ENCODE assay signal across 9 cellular contexts in genomic region chr21:32712043-32712442, GRCh38. TPM values are rescaled to one million over a fixed set of nuclear protein-coding genes. Genes with fewer than 3 reads are reported as not detected.
A peak's percentile ranks its signal among the peaks of the same experiment; 100 is the strongest.
DNase-seq lines count a peak whose midpoint lies in the region; ATAC-seq and TF ChIP-seq lines count a peak whose summit lies in the region.
"Had no signal": no experiment of that assay in that cellular context is flagged by ENCODE, and none has a peak within 500 bp of the region (broad histone marks: within the 10 kb centered on the region; RNA-seq: fewer than 3 reads in every experiment).

No MANE protein-coding gene starts in this region.

- H2BK12ac ChIP-seq in mesenchymal stem cell (ENCODE audit: low read length in 2 of 2): no peak overlapping the region

- H2BK120ac ChIP-seq in mesenchymal stem cell (ENCODE audit: low read depth, low read length): no peak overlapping the region

- no peak for TF ChIP-seq POLR2A in tibial nerve (IDR thresholded peaks at IDR 0.05)

- DNase-seq in GM06990 (ENCODE audit: extremely low read depth, insufficient read length) (peak; percentile 69), Calu3 (no peak), tibial nerve (ENCODE audit: low spot score in 2 of 2) (no peak), mesenchymal stem cell (no peak)
- no peak for DNase-seq in activated CD8-positive, alpha-beta memory T cell treated with anti-CD3 and anti-CD28 coated beads, Interleukin-2, amount 50 U/mL, for 4 hours
- DNase-seq: NCI-H1105 treated with DMSO at 0.1 percent for 48 hours had no signal

- H4K91ac ChIP-seq in mesenchymal stem cell (ENCODE audit: low read length): no peak overlapping the region

- H3K23ac ChIP-seq in mesenchymal stem cell (ENCODE audit: low read length in 2 of 2): no peak overlapping the region

- intact Hi-C loops in Calu3 (cut with micrococcal nuclease; ENCODE audit: unreplicated experiment): no loop called here

- no peak overlapping the region for H3K18ac ChIP-seq in mesenchymal stem cell (ENCODE audit: low read depth in 1 of 2, low read length in 2 of 2)

- peaks cover 25% of the 10 kb centered on the region for H3K4me1 Mint-ChIP-seq in T-helper 1 cell treated with Interleukin-12 subunit alpha and Interleukin-12 subunit beta and Interleukin-4 antibody, amounts not matched to agents 30 μg/mL and 1 μg/mL, for 36 hours (ENCODE audit: low read depth)
- no peaks in the 10 kb centered on the region for H3K4me1 Mint-ChIP-seq in Calu3 (ENCODE audit: low read depth, unreplicated experiment)

- H3K27ac Mint-ChIP-seq in T-helper 1 cell treated with Interleukin-12 subunit alpha and Interleukin-12 subunit beta and Interleukin-4 antibody, amounts not matched to agents 30 μg/mL and 1 μg/mL, for 36 hours: peak overlapping the region; percentile 26
- H3K27ac Mint-ChIP-seq in Calu3 (ENCODE audit: unreplicated experiment): no peak overlapping the region

- no peaks in the 10 kb centered on the region for H3K9me3 Mint-ChIP-seq in T-helper 1 cell treated with Interleukin-12 subunit alpha and Interleukin-12 subunit beta and Interleukin-4 antibody, amounts not matched to agents 30 μg/mL and 1 μg/mL, for 36 hours
- H3K9me3 Mint-ChIP-seq in Calu3 (ENCODE audit: low read depth, unreplicated experiment): no peaks in the 10 kb centered on the region

- no peak overlapping the region for H2BK15ac ChIP-seq in mesenchymal stem cell (ENCODE audit: low read depth, poor library complexity, severe bottlenecking)

- H3K4ac ChIP-seq in mesenchymal stem cell (ENCODE audit: low read depth in 1 of 2, low read length in 2 of 2): no peak overlapping the region

- no peak overlapping the region for H2AK5ac ChIP-seq in mesenchymal stem cell (ENCODE audit: low read length, severe bottlenecking)

- H3K36me3 Mint-ChIP-seq in T-helper 1 cell treated with Interleukin-12 subunit alpha and Interleukin-12 subunit beta and Interleukin-4 antibody, amounts not matched to agents 30 μg/mL and 1 μg/mL, for 36 hours (ENCODE audit: low read depth): peaks cover 13% of the 10 kb centered on the region
- H3K36me3 Mint-ChIP-seq in Calu3 (ENCODE audit: insufficient read depth, unreplicated experiment): no peaks in the 10 kb centered on the region

- H3K14ac ChIP-seq in mesenchymal stem cell (ENCODE audit: low read length in 2 of 2): no peak overlapping the region

- CTCF ChIA-PET in Calu3 (lab: Charles Lee): no interaction called here

- H3K4me3 ChIP-seq in GM06990 (replicated peaks; ENCODE audit: low read depth, low read length) (no peak overlapping the region), tibial nerve (no peak overlapping the region), mesenchymal stem cell (ENCODE audit: insufficient read depth in 1 of 2, low read depth in 1 of 2, low read length in 2 of 2) (no peak overlapping the region)

- no peaks in the 10 kb centered on the region for H3K27me3 Mint-ChIP-seq in T-helper 1 cell treated with Interleukin-12 subunit alpha and Interleukin-12 subunit beta and Interleukin-4 antibody, amounts not matched to agents 30 μg/mL and 1 μg/mL, for 36 hours (ENCODE audit: low read depth)
- no peaks in the 10 kb centered on the region for H3K27me3 Mint-ChIP-seq in Calu3 (ENCODE audit: unreplicated experiment)

- H3K27ac ChIP-seq in tibial nerve (no peak overlapping the region), mesenchymal stem cell (ENCODE audit: low read length, poor library complexity, severe bottlenecking) (no peak overlapping the region)

- H4K8ac ChIP-seq in mesenchymal stem cell (ENCODE audit: low read length): no peak overlapping the region

- H3K4me2 ChIP-seq in mesenchymal stem cell (ENCODE audit: low read length, poor library complexity, severe bottlenecking): no peak overlapping the region

- H3K27me3 ChIP-seq in GM06990 (replicated peaks; ENCODE audit: control insufficient read depth, insufficient read depth, low read length): no peaks in the 10 kb centered on the region
- no peaks in the 10 kb centered on the region for H3K27me3 ChIP-seq in tibial nerve
- no peaks in the 10 kb centered on the region for H3K27me3 ChIP-seq in mesenchymal stem cell (ENCODE audit: control insufficient read depth in 1 of 2, insufficient read depth in 1 of 2, low read length in 2 of 2)

- no peak overlapping the region for H2AFZ ChIP-seq in mesenchymal stem cell (ENCODE audit: low read depth, low read length)

- H3K9ac ChIP-seq in mesenchymal stem cell (ENCODE audit: low read length): no peak overlapping the region

- H3K9me3 ChIP-seq in tibial nerve: peaks cover 0 to 4% (median 0%) of the 10 kb centered on the region in 4 donors
- peaks cover 5% of the 10 kb centered on the region for H3K9me3 ChIP-seq in mesenchymal stem cell (ENCODE audit: control insufficient read depth, low read length)

- TF ChIP-seq CTCF in GM06990 (IDR thresholded peaks at IDR 0.05; ENCODE audit: insufficient read depth, low read length, poor library complexity, severe bottlenecking) (no peak), Calu3 (IDR thresholded peaks at IDR 0.05; ENCODE audit: unreplicated experiment) (no peak), tibial nerve (IDR thresholded peaks at IDR 0.05) (no peak)

- BruUV-seq in Calu3 (replicated peaks; lab: Mats Ljungman, UMichigan): no TSS peak

- peaks cover 9% of the 10 kb centered on the region for H3K79me1 ChIP-seq in mesenchymal stem cell (replicated peaks; ENCODE audit: low read length, poor library complexity, severe bottlenecking)

- peak; percentile 98 for ATAC-seq in GM19328 (IDR thresholded peaks at IDR 0.05; ENCODE audit: unreplicated experiment)
- ATAC-seq in HG03060 (IDR thresholded peaks at IDR 0.05; ENCODE audit: low read depth, unreplicated experiment): peak; percentile 92

- H3K4me3 Mint-ChIP-seq in T-helper 1 cell treated with Interleukin-12 subunit alpha and Interleukin-12 subunit beta and Interleukin-4 antibody, amounts not matched to agents 30 μg/mL and 1 μg/mL, for 36 hours: no peak overlapping the region
- H3K4me3 Mint-ChIP-seq in Calu3 (ENCODE audit: low read depth, unreplicated experiment): no peak overlapping the region

- H2BK5ac ChIP-seq in mesenchymal stem cell (ENCODE audit: low read depth, low read length, poor library complexity, severe bottlenecking): no peak overlapping the region

- H3K4me1 ChIP-seq in tibial nerve (no peaks in the 10 kb centered on the region), mesenchymal stem cell (ENCODE audit: control insufficient read depth, insufficient read depth, low read depth, low read length) (no peaks in the 10 kb centered on the region)

- H3K36me3 ChIP-seq in GM06990 (ENCODE audit: control insufficient read depth, insufficient read depth, low read length): no peaks in the 10 kb centered on the region
- H3K36me3 ChIP-seq in tibial nerve: peaks cover 0 to 5% (median 0%) of the 10 kb centered on the region in 3 donors
- H3K36me3 ChIP-seq in mesenchymal stem cell (ENCODE audit: control insufficient read depth in 1 of 2, insufficient read depth in 2 of 2, low read depth in 1 of 2, low read length in 2 of 2): peaks cover 0 to 12% of the 10 kb centered on the region in 2 experiments

- no peak for TF ChIP-seq EP300 in tibial nerve (IDR thresholded peaks at IDR 0.05)

RNA-seq across cellular contexts. Expression of gene SYNJ1, which starts 15.8 kb away (rescaled TPM):
- total RNA-seq in Calu3 (2022) (10.2 and 10.5 TPM in 2 replicates), tibial nerve (10 to 100 TPM in 3 of 4 donors, 1 to 10 TPM in 1; 8.0 to 21.4 (median 13.3) TPM)
- 5.4 TPM for polyA plus RNA-seq in mesenchymal stem cell (2013, experiment 1 of 2)
- 6.7 TPM for polyA plus RNA-seq in mesenchymal stem cell (2013, experiment 2 of 2)

RNA-seq across cellular contexts. Expression of gene PAXBP1, which starts 59.5 kb away (rescaled TPM):
- 40.9 and 43.5 TPM in 2 replicates for total RNA-seq in Calu3 (2022)
- total RNA-seq in tibial nerve: 10 to 100 TPM; 52.4 to 86.1 (median 81.1) TPM
- polyA plus RNA-seq in mesenchymal stem cell (2013, experiment 1 of 2): 13.5 TPM
- 12.9 TPM for polyA plus RNA-seq in mesenchymal stem cell (2013, experiment 2 of 2)
